8 cellular contexts compared by ENCODE assay signal in the genomic region with DNA sequence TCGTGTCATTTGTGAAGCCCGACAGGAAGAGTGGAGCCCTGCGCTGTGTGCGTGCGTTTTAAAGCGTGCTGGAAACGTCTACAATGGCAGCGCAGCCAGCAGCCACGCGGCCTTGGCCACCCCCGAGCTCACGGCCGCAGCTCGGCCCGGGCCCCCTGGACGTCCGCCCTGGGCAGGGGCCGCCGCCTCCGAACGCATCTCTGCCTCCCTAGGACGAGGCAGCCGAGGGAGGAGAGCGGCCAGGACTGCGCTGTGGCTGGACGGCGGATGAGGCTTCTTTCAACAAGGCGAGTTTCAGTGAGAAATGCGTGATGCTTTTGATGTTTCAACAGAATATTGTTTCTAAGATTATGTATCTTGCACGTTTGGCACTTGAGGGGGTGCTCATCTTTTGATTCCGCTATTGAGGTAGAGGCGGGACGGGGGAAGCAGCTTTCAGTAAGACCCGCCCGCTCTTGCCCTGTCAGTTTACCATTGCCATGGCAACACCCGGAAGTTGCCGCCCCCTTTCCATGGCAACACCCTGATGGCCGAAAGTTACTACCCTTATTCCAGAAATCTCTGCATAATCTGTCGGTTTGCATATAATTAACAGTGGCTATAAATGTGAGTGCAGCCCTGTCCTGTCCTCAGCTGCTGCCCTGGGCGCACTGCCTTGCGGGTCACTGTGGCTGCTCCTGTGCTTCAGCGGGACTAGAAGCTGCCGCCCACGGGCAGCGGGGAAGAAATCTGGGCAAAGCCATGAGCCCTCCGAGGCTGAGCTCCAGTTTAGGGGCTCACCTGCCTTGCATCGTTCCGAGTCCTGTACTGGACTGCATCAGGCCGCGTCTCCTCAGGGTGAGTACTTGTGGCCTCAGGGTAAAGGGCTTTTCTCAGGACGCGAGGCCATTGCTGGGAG. TPM values are rescaled to one million over a fixed set of nuclear protein-coding genes. Genes with fewer than 3 reads are reported as not detected.
A peak's percentile ranks its signal among the peaks of the same experiment; 100 is the strongest.
DNase-seq lines count a peak whose midpoint lies in the region; ATAC-seq and TF ChIP-seq lines count a peak whose summit lies in the region.

No MANE protein-coding gene starts in this region.

- H3K4me3 ChIP-seq in colonic mucosa = peak overlapping the region; percentile 47
- H3K4me3 ChIP-seq in left lung = peak overlapping the region; percentile 43 to 48

- ATAC-seq in GM18498 (IDR thresholded peaks at IDR 0.05; ENCODE audit: unreplicated experiment) (peak; percentile 84), HG02798 (IDR thresholded peaks at IDR 0.05; ENCODE audit: poor library complexity, unreplicated experiment) (peak; percentile 86), left lung (peak; percentile 93)
- peak; percentile 87 for ATAC-seq in activated CD4-positive, alpha-beta T cell treated with anti-CD3 and anti-CD28 coated beads for 36 hours

- H3K36me3 ChIP-seq in colonic mucosa (no peaks in the 10 kb centered on the region), left lung (no peaks in the 10 kb centered on the region)

- no peaks in the 10 kb centered on the region for H3K9me3 Mint-ChIP-seq in activated CD4-positive, alpha-beta T cell treated with anti-CD3 and anti-CD28 coated beads for 36 hours (ENCODE audit: low read depth)

- peaks cover 7% of the 10 kb centered on the region for H3K36me3 Mint-ChIP-seq in activated CD4-positive, alpha-beta T cell treated with anti-CD3 and anti-CD28 coated beads for 36 hours (ENCODE audit: low read depth)

- no peak for TF ChIP-seq CTCF in colonic mucosa (IDR thresholded peaks at IDR 0.05)
- TF ChIP-seq CTCF in left lung (IDR thresholded peaks at IDR 0.05) = no peak

- H3K27ac ChIP-seq in colonic mucosa (peak overlapping the region; percentile 14), left lung (peak overlapping the region; percentile 35 to 71)

- H3K4me1 Mint-ChIP-seq in activated CD4-positive, alpha-beta T cell treated with anti-CD3 and anti-CD28 coated beads for 36 hours = peaks cover 15% of the 10 kb centered on the region

- H3K27ac Mint-ChIP-seq in activated CD4-positive, alpha-beta T cell treated with anti-CD3 and anti-CD28 coated beads for 36 hours = no peak overlapping the region

- peaks cover 9% of the 10 kb centered on the region for H3K27me3 Mint-ChIP-seq in activated CD4-positive, alpha-beta T cell treated with anti-CD3 and anti-CD28 coated beads for 36 hours

- H3K4me1 ChIP-seq in colonic mucosa (no peaks in the 10 kb centered on the region), left lung (peaks cover 0 to 11% of the 10 kb centered on the region in 2 donors)

- H3K27me3 ChIP-seq in colonic mucosa = no peaks in the 10 kb centered on the region
- H3K27me3 ChIP-seq in left lung = no peaks in the 10 kb centered on the region

- H3K4me3 Mint-ChIP-seq in activated CD4-positive, alpha-beta T cell treated with anti-CD3 and anti-CD28 coated beads for 36 hours = peak overlapping the region; percentile 74

- POLR2A ChIA-PET in activated CD4-positive, alpha-beta T cell treated with anti-CD3 and anti-CD28 coated beads for 36 hours (lab: Charles Lee) = no interaction called here

- H3K9me3 ChIP-seq in colonic mucosa (no peaks in the 10 kb centered on the region), left lung (no peaks in the 10 kb centered on the region)

- intact Hi-C loops in activated CD4-positive, alpha-beta T cell treated with anti-CD3 and anti-CD28 coated beads for 36 hours (cut with DNase I, micrococcal nuclease) = loop anchor here in 1 of 2 experiments (1.0 to 5.0 kb wide), 3 partner anchors 38 to 160 kb away; partner anchors contain the start of genes ADNP2, RBFA and TXNL4A
- intact Hi-C loops in colonic mucosa (cut with DNase I) (loop anchor here (10.0 kb wide), 1 partner anchor 203 kb away; no protein-coding TSS in a partner anchor), left lung (cut with DNase I) (no loop called here)

- CTCF ChIA-PET in activated CD4-positive, alpha-beta T cell treated with anti-CD3 and anti-CD28 coated beads for 36 hours (lab: Charles Lee) = interaction anchor here (0.7 to 5.4 kb wide), 5 partner anchors 11 to 165 kb away, joined by 3 to 41 read pairs (median 4); no protein-coding TSS in a partner anchor

- DNase-seq in NCI-H1930 (lab: John Stamatoyannopoulos, UW) (peak; percentile 78 to 84), colonic mucosa (peak; percentile 91), left lung (peak; percentile 87 to 90), LoVo (ENCODE audit: low spot score) (no peak)
- DNase-seq in activated CD4-positive, alpha-beta T cell treated with anti-CD3 and anti-CD28 coated beads for 36 hours = peak; percentile 86
- peak; percentile 61 for DNase-seq in stimulated activated CD4-positive, alpha-beta T cell treated with anti-CD3 and anti-CD28 coated beads, Interleukin-2, amount 100 ng/mL, for 4 hours (ENCODE audit: low read depth)

- H3K9ac ChIP-seq in colonic mucosa (ENCODE audit: low read depth in 2 of 2, low read length in 2 of 2) = peak overlapping the region; percentile 8 to 66

RNA-seq across cellular contexts. Expression of gene ADNP2, which starts 38.6 kb away (rescaled TPM):
- total RNA-seq in activated CD4-positive, alpha-beta T cell treated with anti-CD3 and anti-CD28 coated beads for 36 hours = 10 to 100 TPM; 22.8 to 25.7 TPM
- total RNA-seq in colonic mucosa (10 to 100 TPM; 17.8 to 18.1 TPM), left lung (10 to 100 TPM; 13.5 to 14.4 TPM)
